ENCODE assay signal across 1 cellular context in the genomic region with DNA sequence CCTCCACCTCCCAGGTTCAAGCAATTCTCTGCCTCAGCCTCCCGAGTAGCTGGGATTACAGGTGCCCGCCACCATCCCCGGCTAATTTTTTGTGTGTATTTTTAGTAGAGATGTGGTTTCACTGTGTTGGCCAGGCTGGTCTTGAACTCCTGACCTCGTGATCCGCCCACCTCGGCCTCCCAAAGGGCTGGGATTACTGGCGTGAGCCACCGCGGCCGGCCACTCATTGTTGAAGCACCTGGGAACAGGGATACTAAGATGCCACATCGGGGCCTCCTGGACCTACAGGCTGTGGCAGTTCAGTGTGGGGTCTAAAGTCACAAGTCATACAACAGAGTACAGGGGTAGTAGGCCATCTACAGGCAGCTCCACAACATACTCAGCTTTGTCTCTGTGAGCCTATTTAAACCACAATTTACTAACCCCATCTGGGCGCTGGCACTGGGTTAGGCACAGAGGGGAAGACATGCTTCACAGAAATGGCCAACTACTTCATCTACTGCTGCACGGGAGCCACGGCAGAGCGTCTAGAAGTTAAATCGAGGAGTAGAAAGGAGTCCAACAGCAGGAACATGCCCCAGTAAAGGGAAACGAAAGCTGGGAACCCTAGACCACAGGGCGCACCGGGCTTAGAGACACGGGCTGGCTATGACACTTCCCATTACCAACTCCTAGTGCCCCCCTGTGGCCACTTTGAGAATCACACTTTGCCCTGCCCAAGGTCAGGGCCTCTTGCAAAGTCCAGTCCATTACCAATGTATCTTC.
TF ChIP-seq lines count a peak whose summit lies in the region.

No MANE protein-coding gene starts in this region.

TF ChIP-seq in HCT116, 20 proteins besides CTCF, POLR2A, EP300 and RAD21 (continued from another document):
- TF ChIP-seq, protein P1, sequence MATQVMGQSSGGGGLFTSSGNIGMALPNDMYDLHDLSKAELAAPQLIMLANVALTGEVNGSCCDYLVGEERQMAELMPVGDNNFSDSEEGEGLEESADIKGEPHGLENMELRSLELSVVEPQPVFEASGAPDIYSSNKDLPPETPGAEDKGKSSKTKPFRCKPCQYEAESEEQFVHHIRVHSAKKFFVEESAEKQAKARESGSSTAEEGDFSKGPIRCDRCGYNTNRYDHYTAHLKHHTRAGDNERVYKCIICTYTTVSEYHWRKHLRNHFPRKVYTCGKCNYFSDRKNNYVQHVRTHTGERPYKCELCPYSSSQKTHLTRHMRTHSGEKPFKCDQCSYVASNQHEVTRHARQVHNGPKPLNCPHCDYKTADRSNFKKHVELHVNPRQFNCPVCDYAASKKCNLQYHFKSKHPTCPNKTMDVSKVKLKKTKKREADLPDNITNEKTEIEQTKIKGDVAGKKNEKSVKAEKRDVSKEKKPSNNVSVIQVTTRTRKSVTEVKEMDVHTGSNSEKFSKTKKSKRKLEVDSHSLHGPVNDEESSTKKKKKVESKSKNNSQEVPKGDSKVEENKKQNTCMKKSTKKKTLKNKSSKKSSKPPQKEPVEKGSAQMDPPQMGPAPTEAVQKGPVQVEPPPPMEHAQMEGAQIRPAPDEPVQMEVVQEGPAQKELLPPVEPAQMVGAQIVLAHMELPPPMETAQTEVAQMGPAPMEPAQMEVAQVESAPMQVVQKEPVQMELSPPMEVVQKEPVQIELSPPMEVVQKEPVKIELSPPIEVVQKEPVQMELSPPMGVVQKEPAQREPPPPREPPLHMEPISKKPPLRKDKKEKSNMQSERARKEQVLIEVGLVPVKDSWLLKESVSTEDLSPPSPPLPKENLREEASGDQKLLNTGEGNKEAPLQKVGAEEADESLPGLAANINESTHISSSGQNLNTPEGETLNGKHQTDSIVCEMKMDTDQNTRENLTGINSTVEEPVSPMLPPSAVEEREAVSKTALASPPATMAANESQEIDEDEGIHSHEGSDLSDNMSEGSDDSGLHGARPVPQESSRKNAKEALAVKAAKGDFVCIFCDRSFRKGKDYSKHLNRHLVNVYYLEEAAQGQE (IDR thresholded peaks at IDR 0.05; ENCODE audit: low read depth) = no peak
- no peak for TF ChIP-seq POLR2AphosphoS5 (IDR thresholded peaks at IDR 0.05; ENCODE audit: low read depth, low read length)
- TF ChIP-seq CEBPB (IDR thresholded peaks at IDR 0.05; ENCODE audit: low read depth) = no peak
- TF ChIP-seq, protein P2, sequence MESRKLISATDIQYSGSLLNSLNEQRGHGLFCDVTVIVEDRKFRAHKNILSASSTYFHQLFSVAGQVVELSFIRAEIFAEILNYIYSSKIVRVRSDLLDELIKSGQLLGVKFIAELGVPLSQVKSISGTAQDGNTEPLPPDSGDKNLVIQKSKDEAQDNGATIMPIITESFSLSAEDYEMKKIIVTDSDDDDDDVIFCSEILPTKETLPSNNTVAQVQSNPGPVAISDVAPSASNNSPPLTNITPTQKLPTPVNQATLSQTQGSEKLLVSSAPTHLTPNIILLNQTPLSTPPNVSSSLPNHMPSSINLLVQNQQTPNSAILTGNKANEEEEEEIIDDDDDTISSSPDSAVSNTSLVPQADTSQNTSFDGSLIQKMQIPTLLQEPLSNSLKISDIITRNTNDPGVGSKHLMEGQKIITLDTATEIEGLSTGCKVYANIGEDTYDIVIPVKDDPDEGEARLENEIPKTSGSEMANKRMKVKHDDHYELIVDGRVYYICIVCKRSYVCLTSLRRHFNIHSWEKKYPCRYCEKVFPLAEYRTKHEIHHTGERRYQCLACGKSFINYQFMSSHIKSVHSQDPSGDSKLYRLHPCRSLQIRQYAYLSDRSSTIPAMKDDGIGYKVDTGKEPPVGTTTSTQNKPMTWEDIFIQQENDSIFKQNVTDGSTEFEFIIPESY (IDR thresholded peaks at IDR 0.05; ENCODE audit: extremely low read depth, insufficient replicate concordance, low read length) = no peak
- no peak for TF ChIP-seq SRF (IDR thresholded peaks at IDR 0.05; ENCODE audit: low read depth)
- TF ChIP-seq, protein P3, sequence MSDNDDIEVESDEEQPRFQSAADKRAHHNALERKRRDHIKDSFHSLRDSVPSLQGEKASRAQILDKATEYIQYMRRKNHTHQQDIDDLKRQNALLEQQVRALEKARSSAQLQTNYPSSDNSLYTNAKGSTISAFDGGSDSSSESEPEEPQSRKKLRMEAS (IDR thresholded peaks at IDR 0.05) = no peak
- no peak for TF ChIP-seq TCF7L2 (IDR thresholded peaks at IDR 0.05; ENCODE audit: borderline replicate concordance, extremely low read depth, insufficient read depth, insufficient read length)
- TF ChIP-seq ZNF274 (IDR thresholded peaks at IDR 0.05; ENCODE audit: low read depth, low read length) = no peak
- no peak for TF ChIP-seq SIN3A (IDR thresholded peaks at IDR 0.05; ENCODE audit: low read depth)
- TF ChIP-seq ELF1 (IDR thresholded peaks at IDR 0.05; ENCODE audit: borderline replicate concordance, low read depth) = no peak
- TF ChIP-seq JUND (IDR thresholded peaks at IDR 0.05) = no peak
